12 cellular contexts compared by ENCODE assay signal in genomic region chr20:51569815-51570741, GRCh38. TPM values are rescaled to one million over a fixed set of nuclear protein-coding genes. Genes with fewer than 3 reads are reported as not detected.
A peak's percentile ranks its signal among the peaks of the same experiment; 100 is the strongest.
DNase-seq lines count a peak whose midpoint lies in the region; TF ChIP-seq lines count a peak whose summit lies in the region.
"Had no signal": no experiment of that assay in that cellular context is flagged by ENCODE, and none has a peak within 500 bp of the region (broad histone marks: within the 10 kb centered on the region; RNA-seq: fewer than 3 reads in every experiment).

No MANE protein-coding gene starts in this region.

- CTCF ChIA-PET in HEK293T (lab: Yijun Ruan, JAX): interaction anchor here (1.0 kb wide), 1 partner anchor 184 kb away, joined by 3 read pairs; no protein-coding TSS in a partner anchor

- POLR2A ChIA-PET in HEK293T (lab: Yijun Ruan, JAX): no interaction called here

- DNase-seq in AG08395 (ENCODE audit: low spot score) (peak; percentile 35), RKO (ENCODE audit: low spot score) (peak; percentile 16), foreskin melanocyte (peak; percentile 49), occipital lobe (lab: John Stamatoyannopoulos, UW) (peak; percentile 29), HEK293T (ENCODE audit: extremely low spot score) (no peak), NCI-H1092 treated with DMSO at 0.1 percent for 48 hours (lab: John Stamatoyannopoulos, UW) (no peak), D341Med (ENCODE audit: low spot score) (no peak), NCI-H2171 treated with DMSO at 0.1 percent for 48 hours (lab: John Stamatoyannopoulos, UW) (no peak)
- DNase-seq: activated CD8-positive, alpha-beta T cell treated with anti-CD3 and anti-CD28 coated beads, Interleukin-2, amount 10 ng/mL, durations not matched to agents 7 days and 5 days; central memory CD4-positive, alpha-beta T cell; DMS 273 treated with DMSO at 0.1 percent for 48 hours; upper lobe of left lung had no signal

TF ChIP-seq in HEK293T, 16 proteins besides CTCF, POLR2A, EP300 and RAD21:
- TF ChIP-seq LEF1 (IDR thresholded peaks at IDR 0.05; ENCODE audit: borderline replicate concordance) (no peak), TARDBP (IDR thresholded peaks at IDR 0.05) (no peak), ARNT (IDR thresholded peaks at IDR 0.05) (no peak), ELF4 (IDR thresholded peaks at IDR 0.05) (no peak), PKNOX1 (IDR thresholded peaks at IDR 0.05) (no peak), SP1 (IDR thresholded peaks at IDR 0.05) (no peak), FOXK2 (IDR thresholded peaks at IDR 0.05) (no peak), L3MBTL2 (conservative IDR thresholded peaks at IDR 0.05) (no peak), BHLHE40 (IDR thresholded peaks at IDR 0.05; ENCODE audit: borderline replicate concordance) (no peak), FOXA1 (IDR thresholded peaks at IDR 0.05) (no peak), NFRKB (IDR thresholded peaks at IDR 0.05) (no peak), ZNF384 (IDR thresholded peaks at IDR 0.05) (no peak), CTBP1 (IDR thresholded peaks at IDR 0.05; ENCODE audit: borderline replicate concordance) (no peak), HDGF (IDR thresholded peaks at IDR 0.05; ENCODE audit: borderline replicate concordance) (no peak), FOXM1 (IDR thresholded peaks at IDR 0.05; ENCODE audit: borderline replicate concordance) (no peak), SUZ12 (IDR thresholded peaks at IDR 0.05) (no peak)

RNA-seq across cellular contexts. Expression of gene NFATC2, which starts 27.6 kb away (rescaled TPM):
- 0.47 TPM for total RNA-seq in occipital lobe

Comparison
In these comparisons a context has a peak if more than half of its experiments do, and no peak if none do; other contexts are left out.
1. DNase-seq: peak in AG08395 (single experiment), RKO (single experiment), foreskin melanocyte (single experiment) and occipital lobe (single experiment); none in HEK293T (single experiment), NCI-H1092 treated with DMSO at 0.1 percent for 48 hours (single experiment), D341Med (single experiment) and NCI-H2171 treated with DMSO at 0.1 percent for 48 hours (single experiment).